Comparison of ENCODE assay signal across 17 cellular contexts in the genomic region with DNA sequence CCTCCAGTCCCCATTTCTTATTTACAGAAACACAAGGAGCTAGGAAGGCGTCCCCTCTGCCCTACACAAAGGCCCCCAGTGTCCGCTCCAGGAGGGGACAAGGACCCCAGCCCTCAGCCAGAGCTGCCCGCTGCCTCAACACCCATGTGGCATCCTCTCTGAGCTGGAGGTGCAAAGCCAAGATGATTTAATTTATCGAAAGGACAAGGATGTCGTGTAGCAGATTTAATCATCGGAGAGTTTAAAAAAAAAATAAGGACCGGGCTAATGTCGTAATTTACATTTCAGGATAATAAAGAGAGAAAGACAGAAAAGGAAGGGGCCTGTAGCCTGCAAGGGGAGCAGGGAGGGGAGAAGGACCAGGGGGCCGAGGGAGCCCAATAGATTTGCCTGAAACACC.
DNase-seq lines count a peak whose midpoint lies in the region; ATAC-seq and TF ChIP-seq lines count a peak whose summit lies in the region.
"Had no signal": no experiment of that assay in that cellular context is flagged by ENCODE, and none has a peak within 500 bp of the region (broad histone marks: within the 10 kb centered on the region; RNA-seq: fewer than 3 reads in every experiment).

No MANE protein-coding gene starts in this region.

- no peak overlapping the region for H3K4me3 ChIP-seq in GM23338
- H3K4me3 ChIP-seq in IMR-90 (ENCODE audit: insufficient read depth, low read depth, low read length), result no peak overlapping the region
- H3K4me3 ChIP-seq: GM23248 had no signal

- H2BK15ac ChIP-seq in IMR-90 (ENCODE audit: low read depth, low read length), result no peak overlapping the region

- H3K4me1 Mint-ChIP-seq in GM23338 (peaks cover 63% of the 10 kb centered on the region), nephron (peaks cover 69% of the 10 kb centered on the region), progenitor cell of endocrine pancreas (ENCODE audit: low read depth) (peaks cover 49% of the 10 kb centered on the region)

- no peak overlapping the region for H3K27ac ChIP-seq in GM23338 (ENCODE audit: low read depth)
- no peak overlapping the region for H3K27ac ChIP-seq in IMR-90 (ENCODE audit: insufficient read depth, low read length)
- H3K27ac ChIP-seq: GM23248 had no signal

- DNase-seq in GM23338 (ENCODE audit: low spot score) (no peak), IMR-90 (no peak), progenitor cell of endocrine pancreas (ENCODE audit: low spot score, unreplicated experiment) (no peak), activated gamma-delta T cell treated with Interleukin-2 at 50 U/mL for 16 hours (no peak), erythroblast (lab: John Stamatoyannopoulos, UW) (no peak)
- DNase-seq: C1 segment of cervical spinal cord; CD4-positive, alpha-beta T cell; COR-L47; DMS153; DMS79 treated with DMSO at 0.1 percent for 48 hours; EL; GM23248; H9 had no signal

- H3K36me3 ChIP-seq in GM23338 (ENCODE audit: insufficient read depth) (no peaks in the 10 kb centered on the region), IMR-90 (ENCODE audit: control insufficient read depth, insufficient read depth, low read length) (no peaks in the 10 kb centered on the region)

- CTCF ChIA-PET in IMR-90 (lab: Yijun Ruan, JAX), result interaction anchor here (1.0 kb wide), 1 partner anchor 10 kb away, joined by 3 read pairs; no protein-coding TSS in a partner anchor

- no peak overlapping the region for H3K4me2 ChIP-seq in GM23338
- no peak overlapping the region for H3K4me2 ChIP-seq in IMR-90 (ENCODE audit: low read depth, low read length)

- H2AK9ac ChIP-seq in IMR-90 (replicated peaks; ENCODE audit: low read depth, low read length, poor library complexity), result peak overlapping the region; percentile 49

- H4K5ac ChIP-seq in IMR-90 (ENCODE audit: low read depth, low read length), result no peak overlapping the region

- 92% methylated on average over 2 of the region's 9 CpGs; no CpG with 5 or more reads in 1 of the 2 experiments for WGBS in IMR-90 (ENCODE audit: extremely low coverage in 2 of 2, insufficient read length in 1 of 2), 2 experiments

- no peak overlapping the region for H2BK20ac ChIP-seq in IMR-90 (ENCODE audit: low read depth, low read length)

- H4K91ac ChIP-seq in IMR-90 (ENCODE audit: insufficient read depth, low read depth, low read length), result no peak overlapping the region

- TF ChIP-seq POLR2A in IMR-90 (IDR thresholded peaks at IDR 0.05; ENCODE audit: low read depth, low read length) (no peak), erythroblast (IDR thresholded peaks at IDR 0.05; ENCODE audit: low read length) (no peak)

- in situ Hi-C loops in IMR-90 (cut with MboI; ENCODE audit: low sequenced_read_pairs), result loop anchor here (5.0 kb wide), 1 partner anchor 357 kb away; no protein-coding TSS in a partner anchor

- H3F3A ChIP-seq in GM23338 (replicated peaks; ENCODE audit: low read depth), result 0 out of 2 replicates have a peak, but pooled peaks cover 7% of the 10 kb centered on the region

- H3K4ac ChIP-seq in IMR-90 (ENCODE audit: low read depth, low read length), result no peak overlapping the region

- no peaks in the 10 kb centered on the region for H3K9me2 ChIP-seq in GM23338 (ENCODE audit: insufficient read depth)

- H3K56ac ChIP-seq in IMR-90 (ENCODE audit: extremely low read depth, insufficient read depth, low read length), result no peak overlapping the region

- H2BK5ac ChIP-seq in IMR-90 (ENCODE audit: low read depth, low read length, poor library complexity, severe bottlenecking), result no peak overlapping the region

- peaks cover 33% of the 10 kb centered on the region for H3K27me3 Mint-ChIP-seq in GM23338 (ENCODE audit: insufficient read depth, low read depth, poor library complexity)
- H3K27me3 Mint-ChIP-seq in nephron (ENCODE audit: low read depth), result peaks cover 86% of the 10 kb centered on the region
- H3K27me3 Mint-ChIP-seq in progenitor cell of endocrine pancreas, result peaks cover 48% of the 10 kb centered on the region

- no peaks in the 10 kb centered on the region for H3K9me3 ChIP-seq in IMR-90 (ENCODE audit: control insufficient read depth, insufficient read depth, low read length)

- no TSS peak for BruUV-seq in IMR-90 (replicated peaks; lab: Mats Ljungman, UMichigan)

- H3K36me3 Mint-ChIP-seq in GM23338 (ENCODE audit: low read depth), result no peaks in the 10 kb centered on the region
- no peaks in the 10 kb centered on the region for H3K36me3 Mint-ChIP-seq in nephron (ENCODE audit: low read depth)
- no peaks in the 10 kb centered on the region for H3K36me3 Mint-ChIP-seq in progenitor cell of endocrine pancreas (ENCODE audit: insufficient read depth)

- dilution Hi-C loops in IMR-90 (cut with HindIII; ENCODE audit: low sequenced_read_pairs, unreplicated experiment), result no loop called here

- no peak overlapping the region for H4K8ac ChIP-seq in IMR-90 (ENCODE audit: low read depth in 2 of 2, low read length in 2 of 2)

- H3K27me3 ChIP-seq in GM23338 (ENCODE audit: insufficient read depth) (peaks cover 29% of the 10 kb centered on the region), IMR-90 (ENCODE audit: control insufficient read depth, insufficient read depth, low read length) (peaks cover 75% of the 10 kb centered on the region)

- H3K4me3 Mint-ChIP-seq in GM23338 (peak overlapping the region; percentile 5; the same call in 1 of the 3 replicates), nephron (peak overlapping the region; percentile 44 to 59 (median 57)), progenitor cell of endocrine pancreas (ENCODE audit: low read depth) (peak overlapping the region; percentile 33)

- TF ChIP-seq CTCF in GM23338 (conservative IDR thresholded peaks at IDR 0.05; ENCODE audit: low read depth in 2 of 2), result no peak
- TF ChIP-seq CTCF in IMR-90 (conservative IDR thresholded peaks at IDR 0.05; ENCODE audit: low read depth, low read length), result no peak
- TF ChIP-seq CTCF in nephron (IDR thresholded peaks at IDR 0.05; ENCODE audit: unreplicated experiment in 3 of 3), result no peak
- TF ChIP-seq CTCF in progenitor cell of endocrine pancreas (IDR thresholded peaks at IDR 0.05; ENCODE audit: unreplicated experiment), result no peak

- ATAC-seq in GM23338, result no peak
- no peak for ATAC-seq in IMR-90 (ENCODE audit: low read depth)
- no peak for ATAC-seq in HG02798 (IDR thresholded peaks at IDR 0.05; ENCODE audit: poor library complexity, unreplicated experiment)
- ATAC-seq: HepG2 had no signal

- no peak overlapping the region for H2AFZ ChIP-seq in GM23338
- H2AFZ ChIP-seq in IMR-90 (replicated peaks; ENCODE audit: low read length, poor library complexity), result no peak overlapping the region
- H2AFZ ChIP-seq: GM23248 had no signal

- no peak overlapping the region for H3K18ac ChIP-seq in IMR-90 (ENCODE audit: low read depth, low read length)

- H3K9me3 Mint-ChIP-seq in GM23338 (no peaks in the 10 kb centered on the region), nephron (no peaks in the 10 kb centered on the region), progenitor cell of endocrine pancreas (ENCODE audit: low read depth) (no peaks in the 10 kb centered on the region)
- H3K9me3 Mint-ChIP-seq: CD4-positive, alpha-beta T cell; H9 had no signal

- H3K27ac Mint-ChIP-seq in GM23338 (no peak overlapping the region), nephron (no peak overlapping the region), progenitor cell of endocrine pancreas (no peak overlapping the region)
- H3K27ac Mint-ChIP-seq: B cell; CD4-positive, alpha-beta T cell; H9 had no signal

- no peak overlapping the region for H2BK120ac ChIP-seq in IMR-90 (ENCODE audit: low read depth, low read length)

- H3K23ac ChIP-seq in IMR-90 (ENCODE audit: low read depth, low read length), result no peak overlapping the region; the same call in 1 of the 2 replicates

- no peaks in the 10 kb centered on the region for H3K79me2 ChIP-seq in GM23338 (replicated peaks; ENCODE audit: insufficient read depth)

- no peaks in the 10 kb centered on the region for H4K20me1 ChIP-seq in GM23338 (replicated peaks; ENCODE audit: insufficient read depth)
- no peaks in the 10 kb centered on the region for H4K20me1 ChIP-seq in IMR-90 (ENCODE audit: insufficient read depth, low read length)

- TF ChIP-seq RAD21 in IMR-90 (IDR thresholded peaks at IDR 0.05; ENCODE audit: low read length), result no peak

- H3K4me1 ChIP-seq in GM23338 (ENCODE audit: insufficient read depth) (peaks cover 46% of the 10 kb centered on the region), IMR-90 (ENCODE audit: control insufficient read depth, insufficient read depth, low read length) (peaks cover 7% of the 10 kb centered on the region)

- intact Hi-C loops in IMR-90 (cut with micrococcal nuclease), result loop anchor here (10.0 kb wide), 1 partner anchor 170 kb away; no protein-coding TSS in a partner anchor

- H3K9ac ChIP-seq in IMR-90 (ENCODE audit: low read depth, low read length), result no peak overlapping the region
- H3K9ac ChIP-seq: GM23248 had no signal

- no peaks in the 10 kb centered on the region for H3K9me1 ChIP-seq in IMR-90 (ENCODE audit: insufficient read depth, low read length)

- no peak overlapping the region for H3K14ac ChIP-seq in IMR-90 (replicated peaks; ENCODE audit: low read depth, low read length)

- no peak overlapping the region for H2AK5ac ChIP-seq in IMR-90 (ENCODE audit: low read depth, low read length)

- no peaks in the 10 kb centered on the region for H3K79me1 ChIP-seq in IMR-90 (ENCODE audit: low read depth in 1 of 2, low read length in 2 of 2)

- POLR2A ChIA-PET in IMR-90 (lab: Charles Lee; ENCODE audit: unreplicated experiment), result no interaction called here

TF ChIP-seq in GM23338, 12 proteins besides CTCF, POLR2A, EP300 and RAD21 (continues in another document):
- TF ChIP-seq ZNF114 (CRISPR knock-in tag; IDR thresholded peaks at IDR 0.05), result no peak

TF ChIP-seq in IMR-90, 13 proteins besides CTCF, POLR2A, EP300 and RAD21 (continues in another document):
- no peak for TF ChIP-seq NFE2L2 (IDR thresholded peaks at IDR 0.05; ENCODE audit: low read depth, low read length)
- TF ChIP-seq CEBPB (IDR thresholded peaks at IDR 0.05; ENCODE audit: low read depth, low read length), result no peak
- TF ChIP-seq, protein P1, sequence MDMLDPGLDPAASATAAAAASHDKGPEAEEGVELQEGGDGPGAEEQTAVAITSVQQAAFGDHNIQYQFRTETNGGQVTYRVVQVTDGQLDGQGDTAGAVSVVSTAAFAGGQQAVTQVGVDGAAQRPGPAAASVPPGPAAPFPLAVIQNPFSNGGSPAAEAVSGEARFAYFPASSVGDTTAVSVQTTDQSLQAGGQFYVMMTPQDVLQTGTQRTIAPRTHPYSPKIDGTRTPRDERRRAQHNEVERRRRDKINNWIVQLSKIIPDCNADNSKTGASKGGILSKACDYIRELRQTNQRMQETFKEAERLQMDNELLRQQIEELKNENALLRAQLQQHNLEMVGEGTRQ (IDR thresholded peaks at IDR 0.05; ENCODE audit: low read depth, low read length), result no peak
- TF ChIP-seq RCOR1 (IDR thresholded peaks at IDR 0.05; ENCODE audit: insufficient replicate concordance, low read length), result no peak
- no peak for TF ChIP-seq RFX5 (IDR thresholded peaks at IDR 0.05; ENCODE audit: low read depth, low read length)
- TF ChIP-seq FOS (IDR thresholded peaks at IDR 0.05; ENCODE audit: low read depth, low read length), result no peak
- no peak for TF ChIP-seq SMC3 (IDR thresholded peaks at IDR 0.05; ENCODE audit: low read depth, low read length)

Comparison
In these comparisons a context has a peak if more than half of its experiments do, and no peak if none do; other contexts are left out.
1. H3K4me3 Mint-ChIP-seq: peak in every context shown above with its lines; median percentile 57 in nephron; 33 in progenitor cell of endocrine pancreas; 5 in GM23338.